1 cellular context compared by ENCODE assay signal in genomic region chr2:239318091-239318725, GRCh38.
TF ChIP-seq lines count a peak whose summit lies in the region.

No MANE protein-coding gene starts in this region.

TF ChIP-seq in GM23338, 12 proteins besides CTCF, POLR2A, EP300 and RAD21 (continued from another document):
- TF ChIP-seq ZNF462 (CRISPR knock-in tag; IDR thresholded peaks at IDR 0.05) (no peak), NANOG (IDR thresholded peaks at IDR 0.05; ENCODE audit: borderline replicate concordance) (no peak), CREB1 (CRISPR knock-in tag; IDR thresholded peaks at IDR 0.05; ENCODE audit: low read depth) (no peak), EZH2 (IDR thresholded peaks at IDR 0.05; ENCODE audit: low read depth, unreplicated experiment) (no peak), STAT1 (IDR thresholded peaks at IDR 0.05; ENCODE audit: unreplicated experiment) (no peak), ZNF331 (CRISPR knock-in tag; IDR thresholded peaks at IDR 0.05; ENCODE audit: low read depth) (no peak), ZNF114 (CRISPR knock-in tag; IDR thresholded peaks at IDR 0.05) (no peak), ETS1 (IDR thresholded peaks at IDR 0.05) (no peak)
